26 cellular contexts compared by ENCODE assay signal in genomic region chr13:39787086-39787487, GRCh38.
DNase-seq lines count a peak whose midpoint lies in the region; ATAC-seq and TF ChIP-seq lines count a peak whose summit lies in the region.
"Had no signal": no experiment of that assay in that cellular context is flagged by ENCODE, and none has a peak within 500 bp of the region (broad histone marks: within the 10 kb centered on the region; RNA-seq: fewer than 3 reads in every experiment).

No MANE protein-coding gene starts in this region.

- H3K4me1 ChIP-seq in heart left ventricle (peaks cover 0 to 26% (median 4%) of the 10 kb centered on the region in 12 donors), right atrium auricular region (peaks cover 0 to 7% of the 10 kb centered on the region in 2 donors)
- H3K4me1 ChIP-seq: SJCRH30 had no signal

- H3K27me3 ChIP-seq in heart left ventricle (peaks cover 0 to 3% (median 0%) of the 10 kb centered on the region in 9 donors), right atrium auricular region (no peaks in the 10 kb centered on the region)
- H3K27me3 ChIP-seq: hepatocyte, SJCRH30, spleen had no signal

- no peak overlapping the region for H3K4me3 Mint-ChIP-seq in stimulated activated effector memory CD8-positive, alpha-beta T cell treated with anti-CD3 and anti-CD28 coated beads, Interleukin-12 subunit alpha, Interleukin-12 subunit beta, amount 100 ng/mL, for 72 hours
- no peak overlapping the region for H3K4me3 Mint-ChIP-seq in naive thymus-derived CD8-positive, alpha-beta T cell
- H3K4me3 Mint-ChIP-seq: CD4-positive, alpha-beta T cell; H9; natural killer cell; T-helper 17 cell had no signal

- H3K36me3 Mint-ChIP-seq in stimulated activated effector memory CD8-positive, alpha-beta T cell treated with anti-CD3 and anti-CD28 coated beads, Interleukin-12 subunit alpha, Interleukin-12 subunit beta, amount 100 ng/mL, for 72 hours = no peaks in the 10 kb centered on the region
- peaks cover 0 to 18% (median 9%) of the 10 kb centered on the region in 3 donors for H3K36me3 Mint-ChIP-seq in naive thymus-derived CD8-positive, alpha-beta T cell
- H3K36me3 Mint-ChIP-seq: natural killer cell had no signal

- no peak for TF ChIP-seq POLR2A in heart left ventricle (IDR thresholded peaks at IDR 0.05)

- DNase-seq in heart left ventricle (peak in 1 of 5 donors; percentile 11), right atrium auricular region (ENCODE audit: low spot score) (no peak), amniotic epithelial cell (ENCODE audit: low read depth) (peak; percentile 37), fibroblast of villous mesenchyme (ENCODE audit: low read depth) (peak; percentile 36), inferior parietal cortex (ENCODE audit: extremely low spot score) (no peak), ureter (ENCODE audit: low spot score) (no peak)
- no peak for DNase-seq in stimulated activated effector memory CD8-positive, alpha-beta T cell treated with anti-CD3 and anti-CD28 coated beads, Interleukin-12 subunit alpha, Interleukin-12 subunit beta, amount 100 ng/mL, for 72 hours (ENCODE audit: low spot score in 2 of 2)
- DNase-seq in naive thymus-derived CD8-positive, alpha-beta T cell = no peak
- DNase-seq: activated CD8-positive, alpha-beta memory T cell treated with anti-CD3 and anti-CD28 coated beads for 24 hours; amygdala; CD4-positive, alpha-beta T cell; central memory CD4-positive, alpha-beta T cell; effector CD8-positive, alpha-beta T cell; H9; mesendoderm; natural killer cell; NCI-H1417 treated with DMSO at 0.1 percent for 48 hours; NCI-H2171; NCI-H748 treated with DMSO at 0.1 percent for 48 hours; PC-9; SJCRH30; spleen; stimulated activated CD8-positive, alpha-beta memory T cell treated with anti-CD3 and anti-CD28 coated beads, Interleukin-4, amount 100 ng/mL, for 48 hours; T-helper 17 cell had no signal

- intact Hi-C loops in heart left ventricle (cut with DNase I) = loop anchor here in 3 of 10 donors (5.0 to 10.0 kb wide), 4 partner anchors 155 to 898 kb away; partner anchors contain the start of gene FOXO1 (in 1 of the 3)

- peak in 3 of 4 donors; percentile 41 to 62 (median 48) for ATAC-seq in heart left ventricle
- ATAC-seq in stimulated activated effector memory CD8-positive, alpha-beta T cell treated with anti-CD3 and anti-CD28 coated beads, Interleukin-12 subunit alpha, Interleukin-12 subunit beta, amount 100 ng/mL, for 72 hours = peak; percentile 80
- no peak for ATAC-seq in naive thymus-derived CD8-positive, alpha-beta T cell
- ATAC-seq: natural killer cell, T-helper 17 cell had no signal

- peak overlapping the region; percentile 32 for H3K27ac Mint-ChIP-seq in stimulated activated effector memory CD8-positive, alpha-beta T cell treated with anti-CD3 and anti-CD28 coated beads, Interleukin-12 subunit alpha, Interleukin-12 subunit beta, amount 100 ng/mL, for 72 hours
- peak overlapping the region in 2 of 10 donors; percentile 47 to 57 for H3K27ac Mint-ChIP-seq in naive thymus-derived CD8-positive, alpha-beta T cell
- H3K27ac Mint-ChIP-seq: CD4-positive, alpha-beta T cell; natural killer cell; progenitor cell of endocrine pancreas; T-helper 17 cell had no signal

- peaks cover 6% of the 10 kb centered on the region for H3K4me1 Mint-ChIP-seq in stimulated activated effector memory CD8-positive, alpha-beta T cell treated with anti-CD3 and anti-CD28 coated beads, Interleukin-12 subunit alpha, Interleukin-12 subunit beta, amount 100 ng/mL, for 72 hours
- H3K4me1 Mint-ChIP-seq in naive thymus-derived CD8-positive, alpha-beta T cell = peaks cover 0 to 2% (median 0%) of the 10 kb centered on the region in 4 donors
- H3K4me1 Mint-ChIP-seq: natural killer cell, T-helper 17 cell had no signal

- H3K4me3 ChIP-seq in heart left ventricle = no peak overlapping the region
- no peak overlapping the region for H3K4me3 ChIP-seq in right atrium auricular region
- H3K4me3 ChIP-seq in fibroblast of villous mesenchyme (ENCODE audit: low read depth, low read length) = no peak overlapping the region
- H3K4me3 ChIP-seq: hepatocyte, PC-9, SJCRH30, spleen had no signal

- H3K27me3 Mint-ChIP-seq in naive thymus-derived CD8-positive, alpha-beta T cell = no peaks in the 10 kb centered on the region
- H3K27me3 Mint-ChIP-seq: CD4-positive, alpha-beta T cell; progenitor cell of endocrine pancreas; T-helper 17 cell had no signal

- no peaks in the 10 kb centered on the region for H3K36me3 ChIP-seq in heart left ventricle
- H3K36me3 ChIP-seq in right atrium auricular region = no peaks in the 10 kb centered on the region
- H3K36me3 ChIP-seq: SJCRH30, spleen had no signal

- WGBS in heart left ventricle, 4 donors = 42 to 65% (median 58%) methylated on average over 1 of the region's 1 CpG

- H3K9me3 Mint-ChIP-seq in stimulated activated effector memory CD8-positive, alpha-beta T cell treated with anti-CD3 and anti-CD28 coated beads, Interleukin-12 subunit alpha, Interleukin-12 subunit beta, amount 100 ng/mL, for 72 hours = peaks cover 7% of the 10 kb centered on the region
- peaks cover 0 to 30% (median 11%) of the 10 kb centered on the region in 9 donors for H3K9me3 Mint-ChIP-seq in naive thymus-derived CD8-positive, alpha-beta T cell

- H3K9me3 ChIP-seq in heart left ventricle (peaks cover 0 to 18% (median 0%) of the 10 kb centered on the region in 12 donors), right atrium auricular region (peaks cover 0 to 8% of the 10 kb centered on the region in 2 donors)

- H3K27ac ChIP-seq in heart left ventricle (peak overlapping the region in 2 of 12 donors; percentile 21 to 36), right atrium auricular region (no peak overlapping the region)
- H3K27ac ChIP-seq: hepatocyte, PC-9, SJCRH30 had no signal

- POLR2A ChIA-PET in naive thymus-derived CD8-positive, alpha-beta T cell (lab: Charles Lee) = no interaction called here

- TF ChIP-seq CTCF in heart left ventricle (IDR thresholded peaks at IDR 0.05) = no peak
- no peak for TF ChIP-seq CTCF in right atrium auricular region (IDR thresholded peaks at IDR 0.05)
- TF ChIP-seq CTCF in fibroblast of villous mesenchyme (IDR thresholded peaks at IDR 0.05; ENCODE audit: insufficient read depth, low read depth, low read length) = no peak

Comparison
In these comparisons a context has a peak if more than half of its experiments do, and no peak if none do; other contexts are left out.
1. ATAC-seq: peak in heart left ventricle (3 of 4) and stimulated activated effector memory CD8-positive, alpha-beta T cell treated with anti-CD3 and anti-CD28 coated beads, Interleukin-12 subunit alpha, Interleukin-12 subunit beta, amount 100 ng/mL, for 72 hours (single experiment); none in naive thymus-derived CD8-positive, alpha-beta T cell (0 of 2).
2. DNase-seq: peak in amniotic epithelial cell (single experiment) and fibroblast of villous mesenchyme (single experiment); none in right atrium auricular region (single experiment), stimulated activated effector memory CD8-positive, alpha-beta T cell treated with anti-CD3 and anti-CD28 coated beads, Interleukin-12 subunit alpha, Interleukin-12 subunit beta, amount 100 ng/mL, for 72 hours (0 of 2), inferior parietal cortex (single experiment), naive thymus-derived CD8-positive, alpha-beta T cell (0 of 10) and ureter (single experiment).